14 cellular contexts compared by ENCODE assay signal in genomic region chr16:70751593-70751992, GRCh38. TPM values are rescaled to one million over a fixed set of nuclear protein-coding genes. Genes with fewer than 3 reads are reported as not detected.
DNase-seq lines count a peak whose midpoint lies in the region; ATAC-seq and TF ChIP-seq lines count a peak whose summit lies in the region.
"Had no signal": no experiment of that assay in that cellular context is flagged by ENCODE, and none has a peak within 500 bp of the region (broad histone marks: within the 10 kb centered on the region; RNA-seq: fewer than 3 reads in every experiment).

No MANE protein-coding gene starts in this region.

- H4K8ac ChIP-seq in neuronal stem cell (ENCODE audit: low read depth, low read length), result no peak overlapping the region

- TF ChIP-seq CTCF in heart left ventricle (IDR thresholded peaks at IDR 0.05) (no peak), upper lobe of left lung (IDR thresholded peaks at IDR 0.05) (no peak), MM.1S (IDR thresholded peaks at IDR 0.05; ENCODE audit: low read length) (no peak)

- no peak overlapping the region for H4K91ac ChIP-seq in neuronal stem cell (ENCODE audit: low read depth, low read length, poor library complexity)

- TF ChIP-seq EP300 in upper lobe of left lung (IDR thresholded peaks at IDR 0.05), result no peak

- ATAC-seq in heart left ventricle (no peak), left cardiac atrium (no peak), upper lobe of left lung (ENCODE audit: low FRiP score in 2 of 2) (no peak), HG02610 (IDR thresholded peaks at IDR 0.05; ENCODE audit: unreplicated experiment) (no peak)
- ATAC-seq: activated CD8-positive, alpha-beta T cell treated with anti-CD3 and anti-CD28 coated beads for 36 hours had no signal

- H2BK120ac ChIP-seq in neuronal stem cell (ENCODE audit: low read depth, low read length), result no peak overlapping the region

- no peak overlapping the region for H2BK5ac ChIP-seq in neuronal stem cell (ENCODE audit: low read length)

- H3K9me3 ChIP-seq in heart left ventricle (no peaks in the 10 kb centered on the region), duodenal mucosa (ENCODE audit: control insufficient read depth in 1 of 2, low read length in 2 of 2) (no peaks in the 10 kb centered on the region), neuronal stem cell (replicated peaks in 1 of 2; ENCODE audit: control insufficient read depth in 2 of 2, insufficient read depth in 1 of 2, low read depth in 1 of 2, low read length in 2 of 2) (no peaks in the 10 kb centered on the region), upper lobe of left lung (no peaks in the 10 kb centered on the region), MM.1S (replicated peaks; ENCODE audit: insufficient read depth, low read length) (no peaks in the 10 kb centered on the region)

- H3K36me3 ChIP-seq in heart left ventricle (peaks cover 0 to 20% (median 0%) of the 10 kb centered on the region in 9 donors), duodenal mucosa (ENCODE audit: control insufficient read depth in 1 of 2, insufficient read depth in 2 of 2, low read length in 2 of 2) (peaks cover 2 to 4% of the 10 kb centered on the region in 2 donors), neuronal stem cell (replicated peaks in 1 of 2; ENCODE audit: control insufficient read depth in 2 of 2, insufficient read depth in 2 of 2, low read length in 2 of 2) (peaks cover 3 to 8% of the 10 kb centered on the region in 2 donors), upper lobe of left lung (peaks cover 0 to 10% (median 6%) of the 10 kb centered on the region in 4 donors), MM.1S (replicated peaks; ENCODE audit: insufficient read depth, low read length) (no peaks in the 10 kb centered on the region)

- H2AFZ ChIP-seq in neuronal stem cell (ENCODE audit: low read length), result no peak overlapping the region
- no peak overlapping the region for H2AFZ ChIP-seq in MM.1S (ENCODE audit: low read length)

- intact Hi-C loops in heart left ventricle (cut with DNase I), result loop anchor here in 1 of 10 donors (10.0 kb wide), 1 partner anchor 227 kb away; the partner anchor contains the start of genes COG4 and SF3B3
- intact Hi-C loops in left cardiac atrium (cut with DNase I), result no loop called here

- no peaks in the 10 kb centered on the region for H4K20me1 ChIP-seq in MM.1S (ENCODE audit: insufficient read depth, low read length)

- H3K27me3 ChIP-seq in heart left ventricle, result no peaks in the 10 kb centered on the region
- H3K27me3 ChIP-seq in duodenal mucosa (ENCODE audit: control insufficient read depth in 1 of 2, insufficient read depth in 2 of 2, low read length in 2 of 2), result no peaks in the 10 kb centered on the region
- H3K27me3 ChIP-seq in neuronal stem cell (ENCODE audit: control insufficient read depth in 3 of 3, insufficient read depth in 3 of 3, low read depth in 1 of 3, low read length in 3 of 3), result no peaks in the 10 kb centered on the region
- H3K27me3 ChIP-seq in upper lobe of left lung, result no peaks in the 10 kb centered on the region
- H3K27me3 ChIP-seq in MM.1S (replicated peaks; ENCODE audit: insufficient read depth, low read length), result no peaks in the 10 kb centered on the region

- no peak overlapping the region for H2BK12ac ChIP-seq in neuronal stem cell (ENCODE audit: low read length)

- 65 to 82% (median 71%) methylated on average over 7 of the region's 7 CpGs for WGBS in heart left ventricle, 4 donors
- no CpG with 5 or more reads among the region's 7 CpGs for WGBS in neuronal stem cell (ENCODE audit: extremely low coverage in 2 of 2, insufficient read length in 2 of 2, insufficient replicate concordance in 1 of 2), 2 donors
- 39 to 44% methylated on average over 6 to 7 of the region's 7 CpGs for WGBS in upper lobe of left lung, 2 donors

- H3K14ac ChIP-seq in neuronal stem cell (ENCODE audit: low read length), result no peak overlapping the region

- H3K23ac ChIP-seq in neuronal stem cell (ENCODE audit: low read depth, low read length, poor library complexity), result peak overlapping the region; percentile 76

- H3K79me1 ChIP-seq in neuronal stem cell (ENCODE audit: low read depth, low read length), result no peaks in the 10 kb centered on the region

- H3K18ac ChIP-seq in neuronal stem cell (ENCODE audit: low read length), result no peak overlapping the region

- H3K4me2 ChIP-seq in neuronal stem cell (ENCODE audit: insufficient read depth, low read length, poor library complexity, severe bottlenecking) (no peak overlapping the region), MM.1S (ENCODE audit: low read depth, low read length) (no peak overlapping the region)
- H3K4me2 ChIP-seq: smooth muscle cell had no signal

- DNase-seq in heart left ventricle (peak in 1 of 5 donors; percentile 52), left cardiac atrium (no peak), neuronal stem cell (ENCODE audit: low spot score) (no peak), upper lobe of left lung (peak; percentile 48 to 54), MM.1S (no peak), GOT3 (lab: John Stamatoyannopoulos, UW) (no peak)
- DNase-seq: activated CD8-positive, alpha-beta T cell treated with anti-CD3 and anti-CD28 coated beads for 36 hours; activated effector memory CD4-positive, alpha-beta T cell treated with anti-CD3 and anti-CD28 coated beads, Interleukin-2, amount 50 U/mL, for 16 hours; KG1; NCI-H1694 treated with DMSO at 0.1 percent for 48 hours; NCI-H69 had no signal

- H3K27ac ChIP-seq in heart left ventricle (peak overlapping the region in 11 of 12 donors; percentile 33 to 77 (median 52)), duodenal mucosa (ENCODE audit: low read depth, low read length) (peak overlapping the region; percentile 40), neuronal stem cell (replicated peaks; ENCODE audit: low read length) (no peak overlapping the region), upper lobe of left lung (peak overlapping the region; percentile 81 to 86 (median 84)), MM.1S (ENCODE audit: low read length) (no peak overlapping the region)

- H3K4ac ChIP-seq in neuronal stem cell (ENCODE audit: low read length), result no peak overlapping the region

- H3F3A ChIP-seq in MM.1S (ENCODE audit: insufficient read depth, low read length), result no peaks in the 10 kb centered on the region

- H3K9ac ChIP-seq in duodenal mucosa (ENCODE audit: low read depth in 1 of 2, low read length in 2 of 2), result no peak overlapping the region
- no peak overlapping the region for H3K9ac ChIP-seq in neuronal stem cell (ENCODE audit: low read depth, low read length, poor library complexity)
- no peak overlapping the region for H3K9ac ChIP-seq in MM.1S (ENCODE audit: low read length)

- H3K9me2 ChIP-seq in MM.1S (replicated peaks; ENCODE audit: insufficient read depth, low read length), result no peaks in the 10 kb centered on the region

- TF ChIP-seq POLR2A in heart left ventricle (IDR thresholded peaks at IDR 0.05), result no peak
- TF ChIP-seq POLR2A in upper lobe of left lung (IDR thresholded peaks at IDR 0.05), result no peak

- no peaks in the 10 kb centered on the region for H3K79me2 ChIP-seq in MM.1S (ENCODE audit: low read length)

- peaks cover 10 to 65% (median 41%) of the 10 kb centered on the region in 12 donors for H3K4me1 ChIP-seq in heart left ventricle
- H3K4me1 ChIP-seq in duodenal mucosa (ENCODE audit: control insufficient read depth in 1 of 2, insufficient read depth in 2 of 2, low read length in 2 of 2), result peaks cover 44 to 52% of the 10 kb centered on the region in 2 donors
- peaks cover 12 to 37% of the 10 kb centered on the region in 2 donors for H3K4me1 ChIP-seq in neuronal stem cell (ENCODE audit: control insufficient read depth in 2 of 2, insufficient read depth in 1 of 2, low read depth in 1 of 2, low read length in 2 of 2)
- peaks cover 52 to 77% (median 70%) of the 10 kb centered on the region in 4 donors for H3K4me1 ChIP-seq in upper lobe of left lung
- no peaks in the 10 kb centered on the region for H3K4me1 ChIP-seq in MM.1S (ENCODE audit: low read length)

- H2BK15ac ChIP-seq in neuronal stem cell (ENCODE audit: low read length), result no peak overlapping the region

- no peak overlapping the region for H3K4me3 ChIP-seq in heart left ventricle
- H3K4me3 ChIP-seq in duodenal mucosa (ENCODE audit: low read depth in 1 of 2, low read length in 2 of 2), result no peak overlapping the region
- H3K4me3 ChIP-seq in neuronal stem cell (ENCODE audit: low read length in 2 of 2), result no peak overlapping the region
- H3K4me3 ChIP-seq in upper lobe of left lung, result no peak overlapping the region
- H3K4me3 ChIP-seq in MM.1S (ENCODE audit: low read length), result no peak overlapping the region
- H3K4me3 ChIP-seq: smooth muscle cell had no signal

- no peak overlapping the region for H2AK5ac ChIP-seq in neuronal stem cell (ENCODE audit: low read depth, low read length)

RNA-seq across cellular contexts. Expression of gene VAC14, which starts 49.4 kb away (rescaled TPM):
- 10 to 100 TPM; 13.9 to 48.0 (median 24.4) TPM for total RNA-seq in heart left ventricle
- 10 to 100 TPM; 26.1 to 36.6 TPM for polyA plus RNA-seq in heart left ventricle
- total RNA-seq in left cardiac atrium, result 10 to 100 TPM; 19.4 to 20.2 TPM
- polyA plus RNA-seq in neuronal stem cell (2013, experiment 1 of 2), result 24.7 TPM
- polyA plus RNA-seq in neuronal stem cell (2013, experiment 2 of 2), result 23.1 TPM
- total RNA-seq in upper lobe of left lung, result 100 to 1,000 TPM in 2 of 6 donors, 10 to 100 TPM in 4; 39.6 to 145 (median 57.4) TPM

Comparison
In these comparisons a context has a peak if more than half of its experiments do, and no peak if none do; other contexts are left out.
1. DNase-seq: peak in upper lobe of left lung (2 of 2); none in left cardiac atrium (single experiment), neuronal stem cell (single experiment), MM.1S (single experiment) and GOT3 (single experiment).
2. H3K27ac ChIP-seq: peak in heart left ventricle (11 of 12), duodenal mucosa (single experiment) and upper lobe of left lung (4 of 4); none in neuronal stem cell (single experiment) and MM.1S (single experiment).